ENCODE assay signal across 11 cellular contexts in genomic region chr1:226687476-226687875, GRCh38. TPM values are rescaled to one million over a fixed set of nuclear protein-coding genes. Genes with fewer than 3 reads are reported as not detected.
DNase-seq lines count a peak whose midpoint lies in the region; ATAC-seq and TF ChIP-seq lines count a peak whose summit lies in the region.
"Had no signal": no experiment of that assay in that cellular context is flagged by ENCODE, and none has a peak within 500 bp of the region (broad histone marks: within the 10 kb centered on the region; RNA-seq: fewer than 3 reads in every experiment).

No MANE protein-coding gene starts in this region.

- H3K27ac ChIP-seq in osteoblast (ENCODE audit: low read depth, low read length): no peak overlapping the region

- peak; percentile 34 for DNase-seq in COLO668 (lab: John Stamatoyannopoulos, UW; ENCODE audit: unreplicated experiment)
- peak; percentile 76 for DNase-seq in RPMI8226
- DNase-seq in central memory CD8-positive, alpha-beta T cell (ENCODE audit: low spot score in 2 of 2): no peak
- DNase-seq in osteoblast (ENCODE audit: insufficient read length, low spot score, missing footprints): no peak
- no peak for DNase-seq in NCI-H1105 (lab: John Stamatoyannopoulos, UW)
- no peak for DNase-seq in HT-29 (ENCODE audit: low spot score)
- no peak for DNase-seq in SHP77 (lab: John Stamatoyannopoulos, UW)
- DNase-seq: kidney had no signal

- H3K27me3 Mint-ChIP-seq in central memory CD8-positive, alpha-beta T cell: no peaks in the 10 kb centered on the region

- no peaks in the 10 kb centered on the region for H3K9me3 ChIP-seq in osteoblast (ENCODE audit: low read depth, low read length)
- H3K9me3 ChIP-seq: ascending aorta had no signal

- no peak overlapping the region for H2AFZ ChIP-seq in osteoblast (ENCODE audit: low read length)

- peaks cover 8% of the 10 kb centered on the region for H3K27me3 ChIP-seq in osteoblast (ENCODE audit: insufficient read depth, low read length)
- H3K27me3 ChIP-seq: ascending aorta had no signal

- H3K27ac Mint-ChIP-seq in central memory CD8-positive, alpha-beta T cell (ENCODE audit: low read depth): peak overlapping the region; percentile 88

- H3K4me1 Mint-ChIP-seq in central memory CD8-positive, alpha-beta T cell: peaks cover 97% of the 10 kb centered on the region

- H3K79me2 ChIP-seq in osteoblast (ENCODE audit: insufficient read depth, low read length): no peaks in the 10 kb centered on the region

- no peak overlapping the region for H3K4me3 ChIP-seq in osteoblast (ENCODE audit: insufficient read depth, low read length)
- H3K4me3 ChIP-seq: ascending aorta had no signal

- TF ChIP-seq CTCF in osteoblast (IDR thresholded peaks at IDR 0.05; ENCODE audit: extremely low read depth, low read depth, low read length): peak; percentile 8

- H3K4me2 ChIP-seq in osteoblast (ENCODE audit: insufficient read depth, low read length): no peak overlapping the region

- no peaks in the 10 kb centered on the region for H4K20me1 ChIP-seq in osteoblast (ENCODE audit: insufficient read depth, low read length)

- no peaks in the 10 kb centered on the region for H3K36me3 ChIP-seq in osteoblast (ENCODE audit: insufficient read depth, low read length)
- H3K36me3 ChIP-seq: ascending aorta had no signal

- H3K36me3 Mint-ChIP-seq in central memory CD8-positive, alpha-beta T cell (ENCODE audit: insufficient read depth): peaks cover 36% of the 10 kb centered on the region

- H3K9me3 Mint-ChIP-seq in central memory CD8-positive, alpha-beta T cell: no peaks in the 10 kb centered on the region

- H3K4me3 Mint-ChIP-seq in central memory CD8-positive, alpha-beta T cell: peak overlapping the region; percentile 48

- no peaks in the 10 kb centered on the region for H3K4me1 ChIP-seq in osteoblast (ENCODE audit: insufficient read depth, low read length)

- ATAC-seq in central memory CD8-positive, alpha-beta T cell (replicated peaks; ENCODE audit: extremely low read depth, poor library complexity, severe bottlenecking): peak; percentile 48
- ATAC-seq in GM19351 (IDR thresholded peaks at IDR 0.05; ENCODE audit: unreplicated experiment): no peak
- ATAC-seq: Panc1 had no signal

RNA-seq across cellular contexts. Expression of gene ITPKB, which starts 51.6 kb away (rescaled TPM):
- 6.2 and 7.1 TPM in 2 replicates for total RNA-seq in osteoblast
- 2.9 and 3.7 TPM in 2 replicates for total RNA-seq in HT-29 (2014; rRNA removed; shearing (Covaris generic))

Comparison
In these comparisons a context has a peak if more than half of its experiments do, and no peak if none do; other contexts are left out.
1. DNase-seq: peak in COLO668 (single experiment) and RPMI8226 (single experiment); none in central memory CD8-positive, alpha-beta T cell (0 of 2), osteoblast (single experiment), NCI-H1105 (single experiment), HT-29 (single experiment) and SHP77 (0 of 2).